In genomic region chr1:243489164-243489527, GRCh38 we compare ENCODE assay signal across 16 cellular contexts.
"Had no signal": no experiment of that assay in that cellular context is flagged by ENCODE, and none has a peak within 500 bp of the region (broad histone marks: within the 10 kb centered on the region; RNA-seq: fewer than 3 reads in every experiment).

No MANE protein-coding gene starts in this region.

- ATAC-seq: activated CD4-positive, CD25-positive, alpha-beta regulatory T cell treated with anti-CD3 and anti-CD28 coated beads, Interleukin-2, amount 50 U/mL, for 24 hours; left lung had no signal

- H3K4me3 ChIP-seq: esophagus squamous epithelium, left lung, tibial artery, vagina had no signal

- H3K4me3 Mint-ChIP-seq: activated naive CD4-positive, alpha-beta T cell treated with anti-CD3 and anti-CD28 coated beads, Interleukin-2, amount 50 U/mL, for 24 hours; natural killer cell treated with Interleukin-12 subunit alpha and Interleukin-12 subunit beta and Interleukin-15 and Interleukin-18, amount 100 ng/mL, for 72 hours had no signal

- H3K36me3 Mint-ChIP-seq: activated naive CD4-positive, alpha-beta T cell treated with anti-CD3 and anti-CD28 coated beads, Interleukin-2, amount 50 U/mL, for 24 hours; natural killer cell treated with Interleukin-12 subunit alpha and Interleukin-12 subunit beta and Interleukin-15 and Interleukin-18, amount 100 ng/mL, for 72 hours had no signal

- H3K9me3 ChIP-seq: esophagus squamous epithelium, left lung, tibial artery, vagina had no signal

- H3K27ac Mint-ChIP-seq: activated naive CD4-positive, alpha-beta T cell treated with anti-CD3 and anti-CD28 coated beads, Interleukin-2, amount 50 U/mL, for 24 hours; natural killer cell treated with Interleukin-12 subunit alpha and Interleukin-12 subunit beta and Interleukin-15 and Interleukin-18, amount 100 ng/mL, for 72 hours had no signal

- H3K27me3 Mint-ChIP-seq: activated naive CD4-positive, alpha-beta T cell treated with anti-CD3 and anti-CD28 coated beads, Interleukin-2, amount 50 U/mL, for 24 hours; natural killer cell treated with Interleukin-12 subunit alpha and Interleukin-12 subunit beta and Interleukin-15 and Interleukin-18, amount 100 ng/mL, for 72 hours had no signal

- H3K4me1 ChIP-seq: left lung, vagina had no signal

- H3K27me3 ChIP-seq: brain microvascular endothelial cell, esophagus squamous epithelium, left lung, tibial artery, vagina had no signal

- H3K36me3 ChIP-seq: vagina had no signal

- H3K27ac ChIP-seq: brain microvascular endothelial cell, left lung, tibial artery, vagina had no signal

- DNase-seq: activated CD4-positive, alpha-beta T cell treated with anti-CD3 and anti-CD28 coated beads, Interleukin-2, amount 50 U/mL, for 4 hours; activated T-cell treated with anti-CD3 and anti-CD28 coated beads, Interleukin-2, amount 50 U/mL, for 1 hour; amniotic stem cell; brain microvascular endothelial cell; cerebellar nuclear complex; esophagus squamous epithelium; foreskin fibroblast; islet precursor cell; left lung; mesenchymal stem cell; T-helper 2 cell; tibial artery had no signal

- H3K9me3 Mint-ChIP-seq: activated naive CD4-positive, alpha-beta T cell treated with anti-CD3 and anti-CD28 coated beads, Interleukin-2, amount 50 U/mL, for 24 hours; natural killer cell treated with Interleukin-12 subunit alpha and Interleukin-12 subunit beta and Interleukin-15 and Interleukin-18, amount 100 ng/mL, for 72 hours had no signal
